Comparison of ENCODE assay signal across 12 cellular contexts in the genomic region with DNA sequence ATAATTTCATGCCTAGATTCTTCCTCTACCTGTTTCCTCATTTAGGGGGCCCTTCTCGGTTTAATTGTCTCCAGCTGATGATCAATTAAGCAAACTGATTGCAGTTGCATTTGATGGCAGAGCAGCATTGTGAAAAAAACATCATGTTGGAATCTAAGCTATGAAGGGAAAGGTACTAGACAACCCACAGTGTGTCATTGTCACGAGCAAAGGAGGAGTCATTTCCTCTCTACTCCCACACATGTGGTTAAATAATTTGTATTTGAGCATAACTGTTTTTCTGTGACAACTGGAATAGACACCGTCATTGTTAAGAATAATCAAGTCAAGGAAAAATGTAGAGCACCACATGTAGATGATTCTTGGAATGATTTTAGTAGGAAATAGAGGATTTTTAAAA.
DNase-seq lines count a peak whose midpoint lies in the region; ATAC-seq and TF ChIP-seq lines count a peak whose summit lies in the region.
"Had no signal": no experiment of that assay in that cellular context is flagged by ENCODE, and none has a peak within 500 bp of the region (broad histone marks: within the 10 kb centered on the region; RNA-seq: fewer than 3 reads in every experiment).

No MANE protein-coding gene starts in this region.

- peak overlapping the region; percentile 27 for H3K27ac ChIP-seq in osteoblast (ENCODE audit: low read depth, low read length)
- H3K27ac ChIP-seq in PC-9, result no peak overlapping the region
- no peak overlapping the region for H3K27ac ChIP-seq in esophagus muscularis mucosa (replicated peaks in 1 of 4)
- H3K27ac ChIP-seq: A549 had no signal

- intact Hi-C loops in PC-9 (cut with micrococcal nuclease; ENCODE audit: unreplicated experiment), result no loop called here
- intact Hi-C loops in esophagus muscularis mucosa (cut with DNase I), result no loop called here

- H3K27me3 Mint-ChIP-seq in activated naive CD8-positive, alpha-beta T cell treated with anti-CD3 and anti-CD28 coated beads, Interleukin-2, amount 50 U/mL, for 24 hours, result no peaks in the 10 kb centered on the region
- H3K27me3 Mint-ChIP-seq: type B pancreatic cell had no signal

- no peak for TF ChIP-seq EP300 in esophagus muscularis mucosa (IDR thresholded peaks at IDR 0.05)

- H3K36me3 ChIP-seq in osteoblast (ENCODE audit: insufficient read depth, low read length) (no peaks in the 10 kb centered on the region), PC-9 (ENCODE audit: low read depth) (no peaks in the 10 kb centered on the region), esophagus muscularis mucosa (no peaks in the 10 kb centered on the region)

- H3K4me1 ChIP-seq in osteoblast (ENCODE audit: insufficient read depth, low read length), result peaks cover 18% of the 10 kb centered on the region
- H3K4me1 ChIP-seq in PC-9 (replicated peaks; ENCODE audit: insufficient read depth), result no peaks in the 10 kb centered on the region
- no peaks in the 10 kb centered on the region for H3K4me1 ChIP-seq in esophagus muscularis mucosa

- H2AFZ ChIP-seq in osteoblast (ENCODE audit: low read length), result no peak overlapping the region
- H2AFZ ChIP-seq in PC-9, result no peak overlapping the region

- H3K27ac Mint-ChIP-seq in activated naive CD8-positive, alpha-beta T cell treated with anti-CD3 and anti-CD28 coated beads, Interleukin-2, amount 50 U/mL, for 24 hours, result peak overlapping the region; percentile 67
- H3K27ac Mint-ChIP-seq: type B pancreatic cell had no signal

- CTCF ChIA-PET in PC-9 (lab: Charles Lee), result no interaction called here

- no peaks in the 10 kb centered on the region for H3K9me2 ChIP-seq in PC-9 (ENCODE audit: insufficient read depth)

- no TSS peak for BruUV-seq in PC-9 (replicated peaks; lab: Mats Ljungman, UMichigan)

- WGBS in esophagus muscularis mucosa, result 54% methylated on average over 3 of the region's 3 CpGs

- no peaks in the 10 kb centered on the region for H4K20me1 ChIP-seq in osteoblast (ENCODE audit: insufficient read depth, low read length)
- H4K20me1 ChIP-seq in PC-9 (ENCODE audit: insufficient read depth), result no peaks in the 10 kb centered on the region

- H3K9me3 Mint-ChIP-seq in activated naive CD8-positive, alpha-beta T cell treated with anti-CD3 and anti-CD28 coated beads, Interleukin-2, amount 50 U/mL, for 24 hours, result no peaks in the 10 kb centered on the region
- H3K9me3 Mint-ChIP-seq: central memory CD8-positive, alpha-beta T cell; type B pancreatic cell had no signal

- H3K4me2 ChIP-seq in osteoblast (ENCODE audit: insufficient read depth, low read length), result no peak overlapping the region
- H3K4me2 ChIP-seq in PC-9, result no peak overlapping the region
- H3K4me2 ChIP-seq: A549 had no signal

- TF ChIP-seq CTCF in osteoblast (IDR thresholded peaks at IDR 0.05; ENCODE audit: extremely low read depth, low read depth, low read length) (no peak), PC-9 (conservative IDR thresholded peaks at IDR 0.05) (no peak), esophagus muscularis mucosa (IDR thresholded peaks at IDR 0.05) (no peak)

- H3K4me3 Mint-ChIP-seq in activated naive CD8-positive, alpha-beta T cell treated with anti-CD3 and anti-CD28 coated beads, Interleukin-2, amount 50 U/mL, for 24 hours, result peak overlapping the region; percentile 5
- H3K4me3 Mint-ChIP-seq: central memory CD8-positive, alpha-beta T cell; type B pancreatic cell had no signal

- H3K4me3 ChIP-seq in osteoblast (ENCODE audit: insufficient read depth, low read length) (no peak overlapping the region), PC-9 (no peak overlapping the region), esophagus muscularis mucosa (no peak overlapping the region)
- H3K4me3 ChIP-seq: A549 had no signal

- H3K79me2 ChIP-seq in osteoblast (ENCODE audit: insufficient read depth, low read length), result no peaks in the 10 kb centered on the region
- H3K79me2 ChIP-seq in PC-9 (ENCODE audit: low read depth), result no peaks in the 10 kb centered on the region

- peaks cover 62% of the 10 kb centered on the region for H3K4me1 Mint-ChIP-seq in activated naive CD8-positive, alpha-beta T cell treated with anti-CD3 and anti-CD28 coated beads, Interleukin-2, amount 50 U/mL, for 24 hours

- DNase-seq in activated CD4-positive, CD25-positive, alpha-beta regulatory T cell treated with anti-CD3 and anti-CD28 coated beads, Interleukin-2, amount 50 U/mL, for 72 hours, result no peak
- no peak for DNase-seq in activated naive CD8-positive, alpha-beta T cell treated with anti-CD3 and anti-CD28 coated beads, Interleukin-2, amount 50 U/mL, for 24 hours
- peak; percentile 44 for DNase-seq in osteoblast (ENCODE audit: insufficient read length, low spot score, missing footprints)
- no peak for DNase-seq in PC-9
- DNase-seq in esophagus muscularis mucosa (ENCODE audit: extremely low spot score), result no peak
- DNase-seq: NCI-H187 treated with DMSO at 0.1 percent for 48 hours had no signal

- no peaks in the 10 kb centered on the region for H3K27me3 ChIP-seq in osteoblast (ENCODE audit: insufficient read depth, low read length)
- H3K27me3 ChIP-seq in PC-9 (ENCODE audit: insufficient read depth, low read depth), result no peaks in the 10 kb centered on the region
- no peaks in the 10 kb centered on the region for H3K27me3 ChIP-seq in esophagus muscularis mucosa

- no peaks in the 10 kb centered on the region for H3F3A ChIP-seq in PC-9 (ENCODE audit: insufficient read depth, low read depth)

- TF ChIP-seq POLR2A in esophagus muscularis mucosa (IDR thresholded peaks at IDR 0.05; ENCODE audit: low read depth), result no peak

- no peaks in the 10 kb centered on the region for H3K36me3 Mint-ChIP-seq in activated naive CD8-positive, alpha-beta T cell treated with anti-CD3 and anti-CD28 coated beads, Interleukin-2, amount 50 U/mL, for 24 hours (ENCODE audit: low read depth)

- POLR2A ChIA-PET in PC-9 (lab: Charles Lee; ENCODE audit: unreplicated experiment), result no interaction called here

- H3K9me3 ChIP-seq in osteoblast (ENCODE audit: low read depth, low read length), result no peaks in the 10 kb centered on the region
- no peaks in the 10 kb centered on the region for H3K9me3 ChIP-seq in PC-9 (ENCODE audit: insufficient read depth, low read depth)
- H3K9me3 ChIP-seq in esophagus muscularis mucosa, result no peaks in the 10 kb centered on the region
- H3K9me3 ChIP-seq: A549 had no signal

- peak; percentile 86 to 92 for ATAC-seq in activated CD4-positive, CD25-positive, alpha-beta regulatory T cell treated with anti-CD3 and anti-CD28 coated beads, Interleukin-2, amount 50 U/mL, for 24 hours
- ATAC-seq in HG02885 (IDR thresholded peaks at IDR 0.05; ENCODE audit: poor library complexity, unreplicated experiment) (peak; percentile 87), HG03025 (IDR thresholded peaks at IDR 0.05; ENCODE audit: low FRiP score, unreplicated experiment) (no peak)
- peak; percentile 76 for ATAC-seq in activated naive CD8-positive, alpha-beta T cell treated with anti-CD3 and anti-CD28 coated beads, Interleukin-2, amount 50 U/mL, for 24 hours
- ATAC-seq: A549 had no signal
